10 cellular contexts compared by ENCODE assay signal in genomic region chr12:57452181-57452936, GRCh38. TPM values are rescaled to one million over a fixed set of nuclear protein-coding genes. Genes with fewer than 3 reads are reported as not detected.
A peak's percentile ranks its signal among the peaks of the same experiment; 100 is the strongest.
DNase-seq lines count a peak whose midpoint lies in the region; ATAC-seq and TF ChIP-seq lines count a peak whose summit lies in the region.
"Had no signal": no experiment of that assay in that cellular context is flagged by ENCODE, and none has a peak within 500 bp of the region (broad histone marks: within the 10 kb centered on the region; RNA-seq: fewer than 3 reads in every experiment).

No MANE protein-coding gene starts in this region.

- no peak for TF ChIP-seq CTCF in testis (IDR thresholded peaks at IDR 0.05)

- 43 to 59% methylated on average over 7 to 9 of the region's 9 CpGs for WGBS in testis, 2 donors

- no peak for ATAC-seq in HG03342 (IDR thresholded peaks at IDR 0.05; ENCODE audit: unreplicated experiment)

- in situ Hi-C loops in ACHN (cut with HindIII; ENCODE audit: low pct_ligation_motif_present, low pct_unique_long_range_greater_than_20kb, low sequenced_read_pairs): loop anchor here (25.0 kb wide), 1 partner anchor 165 kb away; no protein-coding TSS in a partner anchor

- DNase-seq in stimulated activated CD4-positive, alpha-beta T cell treated with anti-CD3 and anti-CD28 coated beads, Interleukin-1b, Interleukin-23, amount 100 ng/mL, for 48 hours: peak; percentile 57
- DNase-seq in stimulated activated CD4-positive, alpha-beta T cell treated with anti-CD3 and anti-CD28 coated beads, Interleukin-4, amount 100 ng/mL, for 1 hour: no peak
- DNase-seq in activated T-helper 1 cell treated with anti-CD3 and anti-CD28 coated beads, Interleukin-12 subunit alpha, Interleukin-12 subunit beta, Interleukin-2, Interleukin-4 antibody, amounts not matched to agents 30 ng/mL and 10 ng/mL and 1 ng/mL, durations not matched to agents 14 hours and 24 hours and 36 hours (ENCODE audit: low spot score): no peak
- DNase-seq in hepatic stellate cell (ENCODE audit: low spot score) (peak; percentile 77), ACHN (no peak), testis (no peak), COLO829 (ENCODE audit: low spot score) (no peak)

- H3K9me3 ChIP-seq in testis: no peaks in the 10 kb centered on the region

- peak overlapping the region; percentile 21 for H3K4me3 Mint-ChIP-seq in activated T-helper 1 cell treated with anti-CD3 and anti-CD28 coated beads, Interleukin-12 subunit alpha, Interleukin-12 subunit beta, Interleukin-2, Interleukin-4 antibody, amounts not matched to agents 30 ng/mL and 10 ng/mL and 1 ng/mL, durations not matched to agents 14 hours and 24 hours and 36 hours
- H3K4me3 Mint-ChIP-seq: activated naive CD8-positive, alpha-beta T cell treated with anti-CD3 and anti-CD28 coated beads, Interleukin-2, amount 10 ng/mL, durations not matched to agents 7 days and 5 days had no signal

- H3K4me1 ChIP-seq in testis: peaks cover 13% of the 10 kb centered on the region

- H3K4me3 ChIP-seq in testis: no peak overlapping the region

- no peaks in the 10 kb centered on the region for H3K27me3 ChIP-seq in testis

- no peak overlapping the region for H3K27ac ChIP-seq in testis
- H3K27ac ChIP-seq: parathyroid adenoma had no signal

- peaks cover 14% of the 10 kb centered on the region for H3K4me1 Mint-ChIP-seq in activated T-helper 1 cell treated with anti-CD3 and anti-CD28 coated beads, Interleukin-12 subunit alpha, Interleukin-12 subunit beta, Interleukin-2, Interleukin-4 antibody, amounts not matched to agents 30 ng/mL and 10 ng/mL and 1 ng/mL, durations not matched to agents 14 hours and 24 hours and 36 hours (ENCODE audit: low read depth)

- H3K36me3 Mint-ChIP-seq in activated T-helper 1 cell treated with anti-CD3 and anti-CD28 coated beads, Interleukin-12 subunit alpha, Interleukin-12 subunit beta, Interleukin-2, Interleukin-4 antibody, amounts not matched to agents 30 ng/mL and 10 ng/mL and 1 ng/mL, durations not matched to agents 14 hours and 24 hours and 36 hours (ENCODE audit: low read depth): no peaks in the 10 kb centered on the region
- H3K36me3 Mint-ChIP-seq: activated naive CD8-positive, alpha-beta T cell treated with anti-CD3 and anti-CD28 coated beads, Interleukin-2, amount 10 ng/mL, durations not matched to agents 7 days and 5 days had no signal

- intact Hi-C loops in activated T-helper 1 cell treated with anti-CD3 and anti-CD28 coated beads, Interleukin-12 subunit alpha, Interleukin-12 subunit beta, Interleukin-2, Interleukin-4 antibody, amounts not matched to agents 30 ng/mL and 10 ng/mL and 1 ng/mL, durations not matched to agents 14 hours and 24 hours and 36 hours (cut with micrococcal nuclease): loop anchor here (1.0 kb wide), 1 partner anchor 189 kb away; no protein-coding TSS in a partner anchor
- intact Hi-C loops in testis (cut with DNase I; ENCODE audit: low total_unique reads): no loop called here

- TF ChIP-seq POLR2A in testis (IDR thresholded peaks at IDR 0.05): no peak

- H3K27me3 Mint-ChIP-seq in activated T-helper 1 cell treated with anti-CD3 and anti-CD28 coated beads, Interleukin-12 subunit alpha, Interleukin-12 subunit beta, Interleukin-2, Interleukin-4 antibody, amounts not matched to agents 30 ng/mL and 10 ng/mL and 1 ng/mL, durations not matched to agents 14 hours and 24 hours and 36 hours (ENCODE audit: insufficient read depth): no peaks in the 10 kb centered on the region
- H3K27me3 Mint-ChIP-seq: activated naive CD8-positive, alpha-beta T cell treated with anti-CD3 and anti-CD28 coated beads, Interleukin-2, amount 10 ng/mL, durations not matched to agents 7 days and 5 days had no signal

- H3K9me3 Mint-ChIP-seq in activated T-helper 1 cell treated with anti-CD3 and anti-CD28 coated beads, Interleukin-12 subunit alpha, Interleukin-12 subunit beta, Interleukin-2, Interleukin-4 antibody, amounts not matched to agents 30 ng/mL and 10 ng/mL and 1 ng/mL, durations not matched to agents 14 hours and 24 hours and 36 hours: no peaks in the 10 kb centered on the region
- H3K9me3 Mint-ChIP-seq: activated naive CD8-positive, alpha-beta T cell treated with anti-CD3 and anti-CD28 coated beads, Interleukin-2, amount 10 ng/mL, durations not matched to agents 7 days and 5 days had no signal

- H3K27ac Mint-ChIP-seq in activated T-helper 1 cell treated with anti-CD3 and anti-CD28 coated beads, Interleukin-12 subunit alpha, Interleukin-12 subunit beta, Interleukin-2, Interleukin-4 antibody, amounts not matched to agents 30 ng/mL and 10 ng/mL and 1 ng/mL, durations not matched to agents 14 hours and 24 hours and 36 hours: peak overlapping the region; percentile 42
- H3K27ac Mint-ChIP-seq: activated naive CD8-positive, alpha-beta T cell treated with anti-CD3 and anti-CD28 coated beads, Interleukin-2, amount 10 ng/mL, durations not matched to agents 7 days and 5 days had no signal

- no peaks in the 10 kb centered on the region for H3K36me3 ChIP-seq in testis (ENCODE audit: low read depth, missing control alignments)

RNA-seq across cellular contexts. Expression of gene INHBE, which starts 2.7 kb away (rescaled TPM):
- total RNA-seq in activated T-helper 1 cell treated with anti-CD3 and anti-CD28 coated beads, Interleukin-12 subunit alpha, Interleukin-12 subunit beta, Interleukin-2, Interleukin-4 antibody, amounts not matched to agents 30 ng/mL and 10 ng/mL and 1 ng/mL, durations not matched to agents 14 hours and 24 hours and 36 hours: 0.22 and 0.41 TPM in 2 replicates
- total RNA-seq in testis: under 1 TPM; 0.24 to 0.25 TPM
- polyA plus RNA-seq in testis (ENCODE audit: insufficient read depth, low read depth, low replicate concordance): 0.12 TPM
- total RNA-seq: activated naive CD8-positive, alpha-beta T cell treated with anti-CD3 and anti-CD28 coated beads, Interleukin-2, amount 10 ng/mL, durations not matched to agents 7 days and 5 days had no signal

RNA-seq across cellular contexts. Expression of gene GLI1, which starts 7.2 kb away (rescaled TPM):
- total RNA-seq in activated T-helper 1 cell treated with anti-CD3 and anti-CD28 coated beads, Interleukin-12 subunit alpha, Interleukin-12 subunit beta, Interleukin-2, Interleukin-4 antibody, amounts not matched to agents 30 ng/mL and 10 ng/mL and 1 ng/mL, durations not matched to agents 14 hours and 24 hours and 36 hours: 1.5 and 2.5 TPM in 2 replicates
- 10 to 100 TPM in 1 of 2 donors, 1 to 10 TPM in 1; 8.3 to 18.0 TPM for total RNA-seq in testis
- 9.3 TPM for polyA plus RNA-seq in testis (ENCODE audit: insufficient read depth, low read depth, low replicate concordance)

RNA-seq across cellular contexts. Expression of gene INHBC, which starts 17.8 kb away (rescaled TPM):
- 0.15 TPM in 1 of 2 replicates, not detected in the other for total RNA-seq in activated T-helper 1 cell treated with anti-CD3 and anti-CD28 coated beads, Interleukin-12 subunit alpha, Interleukin-12 subunit beta, Interleukin-2, Interleukin-4 antibody, amounts not matched to agents 30 ng/mL and 10 ng/mL and 1 ng/mL, durations not matched to agents 14 hours and 24 hours and 36 hours
- 1 to 10 TPM; 1.8 to 3.1 TPM for total RNA-seq in testis
- 2.1 TPM for polyA plus RNA-seq in testis (ENCODE audit: insufficient read depth, low read depth, low replicate concordance)

RNA-seq across cellular contexts. Expression of gene R3HDM2, which starts 21.5 kb away (rescaled TPM):
- 39.0 and 44.6 TPM in 2 replicates for total RNA-seq in activated T-helper 1 cell treated with anti-CD3 and anti-CD28 coated beads, Interleukin-12 subunit alpha, Interleukin-12 subunit beta, Interleukin-2, Interleukin-4 antibody, amounts not matched to agents 30 ng/mL and 10 ng/mL and 1 ng/mL, durations not matched to agents 14 hours and 24 hours and 36 hours
- total RNA-seq in testis: 10 to 100 TPM; 92.0 to 93.9 TPM
- 54.6 TPM for polyA plus RNA-seq in testis (ENCODE audit: insufficient read depth, low read depth, low replicate concordance)

RNA-seq across cellular contexts. Expression of gene ARHGAP9, which starts 27.3 kb away (rescaled TPM):
- 102 TPM in 2 replicates for total RNA-seq in activated T-helper 1 cell treated with anti-CD3 and anti-CD28 coated beads, Interleukin-12 subunit alpha, Interleukin-12 subunit beta, Interleukin-2, Interleukin-4 antibody, amounts not matched to agents 30 ng/mL and 10 ng/mL and 1 ng/mL, durations not matched to agents 14 hours and 24 hours and 36 hours
- 10 to 100 TPM; 24.8 to 29.2 TPM for total RNA-seq in testis
- polyA plus RNA-seq in testis (ENCODE audit: insufficient read depth, low read depth, low replicate concordance): 111 TPM

Comparison
In these comparisons a context has a peak if more than half of its experiments do, and no peak if none do; other contexts are left out.
1. DNase-seq: peak in stimulated activated CD4-positive, alpha-beta T cell treated with anti-CD3 and anti-CD28 coated beads, Interleukin-1b, Interleukin-23, amount 100 ng/mL, for 48 hours (single experiment) and hepatic stellate cell (single experiment); none in stimulated activated CD4-positive, alpha-beta T cell treated with anti-CD3 and anti-CD28 coated beads, Interleukin-4, amount 100 ng/mL, for 1 hour (single experiment), activated T-helper 1 cell treated with anti-CD3 and anti-CD28 coated beads, Interleukin-12 subunit alpha, Interleukin-12 subunit beta, Interleukin-2, Interleukin-4 antibody, amounts not matched to agents 30 ng/mL and 10 ng/mL and 1 ng/mL, durations not matched to agents 14 hours and 24 hours and 36 hours (single experiment), ACHN (single experiment), testis (single experiment) and COLO829 (single experiment).